Comparison of ENCODE assay signal across 31 cellular contexts in the genomic region with DNA sequence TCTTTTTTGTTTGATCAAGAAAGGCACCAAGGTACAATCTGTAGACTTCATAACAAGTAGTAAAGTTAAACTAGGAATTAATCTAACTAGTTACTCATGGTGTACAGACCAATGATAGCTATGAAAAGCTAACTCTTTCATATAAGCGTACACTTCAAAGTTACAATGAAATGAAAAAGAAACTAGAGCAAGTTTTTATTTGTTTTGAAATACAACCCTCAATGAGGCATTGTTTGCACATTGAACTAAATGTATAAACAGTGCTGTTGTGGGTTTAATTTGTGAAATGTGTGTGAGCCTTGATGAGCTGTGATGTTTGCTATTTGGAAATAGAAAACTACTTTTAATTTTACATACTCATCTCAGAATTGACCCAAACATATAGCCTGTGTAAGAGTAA. TPM values are rescaled to one million over a fixed set of nuclear protein-coding genes. Genes with fewer than 3 reads are reported as not detected.
"Had no signal": no experiment of that assay in that cellular context is flagged by ENCODE, and none has a peak within 500 bp of the region (broad histone marks: within the 10 kb centered on the region; RNA-seq: fewer than 3 reads in every experiment).

No MANE protein-coding gene starts in this region.

- H3K27ac ChIP-seq: adrenal gland, body of pancreas, cardiac muscle cell, colonic mucosa, epithelial cell of prostate, esophagus squamous epithelium, gastroesophageal sphincter, heart right ventricle, hepatocyte, WERI-Rb-1 had no signal

- DNase-seq: activated B cell treated with CpG ODN at 0.5 μM for 24 hours; activated CD4-positive, alpha-beta T cell treated with anti-CD3 and anti-CD28 coated beads for 48 hours; activated CD4-positive, alpha-beta T cell treated with anti-CD3 and anti-CD28 coated beads, Interleukin-2, amount 50 U/mL, for 1 hour; activated CD4-positive, alpha-beta T cell treated with anti-CD3 and anti-CD28 coated beads, Interleukin-2, amount 50 U/mL, for 48 hours; activated CD8-positive, alpha-beta memory T cell treated with anti-CD3 and anti-CD28 coated beads for 24 hours; activated CD8-positive, alpha-beta T cell treated with anti-CD3 and anti-CD28 coated beads for 36 hours; activated effector memory CD4-positive, alpha-beta T cell treated with anti-CD3 and anti-CD28 coated beads, Interleukin-2, amount 50 U/mL, for 16 hours; activated naive CD4-positive, alpha-beta T cell treated with anti-CD3 and anti-CD28 coated beads for 36 hours; activated naive CD8-positive, alpha-beta T cell treated with anti-CD3 and anti-CD28 coated beads for 36 hours; activated naive CD8-positive, alpha-beta T cell treated with anti-CD3 and anti-CD28 coated beads, Interleukin-2, amount 50 U/mL, for 24 hours; activated T-cell treated with anti-CD3 and anti-CD28 coated beads, Interleukin-2, amount 50 U/mL, for 48 hours; adrenal gland; amygdala; aorta; body of pancreas; central memory CD4-positive, alpha-beta T cell; cerebellar nuclear complex; colonic mucosa; effector CD8-positive, alpha-beta T cell; esophagus squamous epithelium; foreskin melanocyte; heart right ventricle; T1000; WERI-Rb-1 had no signal

- H3K27me3 ChIP-seq: adrenal gland, body of pancreas, cardiac muscle cell, colonic mucosa, esophagus squamous epithelium, gastroesophageal sphincter, heart right ventricle had no signal

- H3K4me1 ChIP-seq: adrenal gland, body of pancreas, colonic mucosa, esophagus squamous epithelium, gastroesophageal sphincter, heart right ventricle had no signal

- H3K4me3 ChIP-seq: adrenal gland, body of pancreas, cardiac muscle cell, colonic mucosa, esophagus squamous epithelium, gastroesophageal sphincter, heart right ventricle, hepatocyte had no signal

- FAIRE-seq: endometrium, endothelial cell of umbilical vein had no signal

- H3K9me3 ChIP-seq: adrenal gland, body of pancreas, colonic mucosa, esophagus squamous epithelium, gastroesophageal sphincter had no signal

- H3K36me3 ChIP-seq: adrenal gland, cardiac muscle cell, colonic mucosa, esophagus squamous epithelium, gastroesophageal sphincter, heart right ventricle, WERI-Rb-1 had no signal

- ATAC-seq: activated CD4-positive, CD25-positive, alpha-beta regulatory T cell treated with anti-CD3 and anti-CD28 coated beads, Interleukin-2, amount 50 U/mL, for 24 hours; activated CD8-positive, alpha-beta T cell treated with anti-CD3 and anti-CD28 coated beads for 36 hours; activated naive CD8-positive, alpha-beta T cell treated with anti-CD3 and anti-CD28 coated beads, Interleukin-2, amount 50 U/mL, for 24 hours; body of pancreas; gastroesophageal sphincter; heart right ventricle had no signal

RNA-seq across cellular contexts. Expression of a gene that starts 11.1 kb away (rescaled TPM):
- polyA plus RNA-seq: aorta, endothelial cell of umbilical vein had no signal
